ENCODE assay signal across 1 cellular context in the genomic region with DNA sequence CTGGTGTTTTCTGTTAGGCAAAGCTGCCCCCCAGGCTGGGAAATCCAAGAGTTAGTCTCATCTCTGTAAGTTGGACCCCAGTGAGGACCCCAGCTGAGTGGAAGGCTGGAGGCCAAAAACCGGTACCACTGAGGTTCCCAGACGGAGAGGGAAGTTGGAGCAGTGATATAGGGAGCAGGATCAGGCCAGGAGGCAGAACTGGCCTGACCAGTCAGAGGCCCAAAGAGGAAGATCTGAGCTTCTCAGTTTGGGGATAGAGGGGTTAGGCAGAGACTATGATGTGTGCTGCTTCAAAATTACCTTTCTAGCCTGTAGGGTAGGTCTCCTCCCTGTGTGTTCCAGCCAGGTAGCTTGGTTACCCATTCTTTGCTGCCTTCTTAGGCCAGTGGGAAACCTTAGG.
TF ChIP-seq lines count a peak whose summit lies in the region.

No MANE protein-coding gene starts in this region.

TF ChIP-seq in SK-N-SH, 30 proteins besides CTCF, POLR2A, EP300 and RAD21 (continued from another document):
- TF ChIP-seq, protein P1, sequence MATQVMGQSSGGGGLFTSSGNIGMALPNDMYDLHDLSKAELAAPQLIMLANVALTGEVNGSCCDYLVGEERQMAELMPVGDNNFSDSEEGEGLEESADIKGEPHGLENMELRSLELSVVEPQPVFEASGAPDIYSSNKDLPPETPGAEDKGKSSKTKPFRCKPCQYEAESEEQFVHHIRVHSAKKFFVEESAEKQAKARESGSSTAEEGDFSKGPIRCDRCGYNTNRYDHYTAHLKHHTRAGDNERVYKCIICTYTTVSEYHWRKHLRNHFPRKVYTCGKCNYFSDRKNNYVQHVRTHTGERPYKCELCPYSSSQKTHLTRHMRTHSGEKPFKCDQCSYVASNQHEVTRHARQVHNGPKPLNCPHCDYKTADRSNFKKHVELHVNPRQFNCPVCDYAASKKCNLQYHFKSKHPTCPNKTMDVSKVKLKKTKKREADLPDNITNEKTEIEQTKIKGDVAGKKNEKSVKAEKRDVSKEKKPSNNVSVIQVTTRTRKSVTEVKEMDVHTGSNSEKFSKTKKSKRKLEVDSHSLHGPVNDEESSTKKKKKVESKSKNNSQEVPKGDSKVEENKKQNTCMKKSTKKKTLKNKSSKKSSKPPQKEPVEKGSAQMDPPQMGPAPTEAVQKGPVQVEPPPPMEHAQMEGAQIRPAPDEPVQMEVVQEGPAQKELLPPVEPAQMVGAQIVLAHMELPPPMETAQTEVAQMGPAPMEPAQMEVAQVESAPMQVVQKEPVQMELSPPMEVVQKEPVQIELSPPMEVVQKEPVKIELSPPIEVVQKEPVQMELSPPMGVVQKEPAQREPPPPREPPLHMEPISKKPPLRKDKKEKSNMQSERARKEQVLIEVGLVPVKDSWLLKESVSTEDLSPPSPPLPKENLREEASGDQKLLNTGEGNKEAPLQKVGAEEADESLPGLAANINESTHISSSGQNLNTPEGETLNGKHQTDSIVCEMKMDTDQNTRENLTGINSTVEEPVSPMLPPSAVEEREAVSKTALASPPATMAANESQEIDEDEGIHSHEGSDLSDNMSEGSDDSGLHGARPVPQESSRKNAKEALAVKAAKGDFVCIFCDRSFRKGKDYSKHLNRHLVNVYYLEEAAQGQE (IDR thresholded peaks at IDR 0.05; ENCODE audit: low read depth, low read length) = no peak
- TF ChIP-seq MXI1 (IDR thresholded peaks at IDR 0.05; ENCODE audit: low read depth, low read length) = no peak
- TF ChIP-seq, protein P2, sequence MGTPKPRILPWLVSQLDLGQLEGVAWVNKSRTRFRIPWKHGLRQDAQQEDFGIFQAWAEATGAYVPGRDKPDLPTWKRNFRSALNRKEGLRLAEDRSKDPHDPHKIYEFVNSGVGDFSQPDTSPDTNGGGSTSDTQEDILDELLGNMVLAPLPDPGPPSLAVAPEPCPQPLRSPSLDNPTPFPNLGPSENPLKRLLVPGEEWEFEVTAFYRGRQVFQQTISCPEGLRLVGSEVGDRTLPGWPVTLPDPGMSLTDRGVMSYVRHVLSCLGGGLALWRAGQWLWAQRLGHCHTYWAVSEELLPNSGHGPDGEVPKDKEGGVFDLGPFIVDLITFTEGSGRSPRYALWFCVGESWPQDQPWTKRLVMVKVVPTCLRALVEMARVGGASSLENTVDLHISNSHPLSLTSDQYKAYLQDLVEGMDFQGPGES (IDR thresholded peaks at IDR 0.05; ENCODE audit: low read depth, low read length) = no peak
- TF ChIP-seq, protein P3, sequence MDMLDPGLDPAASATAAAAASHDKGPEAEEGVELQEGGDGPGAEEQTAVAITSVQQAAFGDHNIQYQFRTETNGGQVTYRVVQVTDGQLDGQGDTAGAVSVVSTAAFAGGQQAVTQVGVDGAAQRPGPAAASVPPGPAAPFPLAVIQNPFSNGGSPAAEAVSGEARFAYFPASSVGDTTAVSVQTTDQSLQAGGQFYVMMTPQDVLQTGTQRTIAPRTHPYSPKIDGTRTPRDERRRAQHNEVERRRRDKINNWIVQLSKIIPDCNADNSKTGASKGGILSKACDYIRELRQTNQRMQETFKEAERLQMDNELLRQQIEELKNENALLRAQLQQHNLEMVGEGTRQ (IDR thresholded peaks at IDR 0.05; ENCODE audit: borderline replicate concordance, low read depth, low read length) = no peak
- no peak for TF ChIP-seq TAF1 (IDR thresholded peaks at IDR 0.05; ENCODE audit: borderline replicate concordance, low read depth, low read length)
- no peak for TF ChIP-seq TEAD4 (IDR thresholded peaks at IDR 0.05; ENCODE audit: borderline replicate concordance, insufficient read depth)
- TF ChIP-seq JUND (IDR thresholded peaks at IDR 0.05) = no peak
- TF ChIP-seq ZBTB33 (IDR thresholded peaks at IDR 0.05; ENCODE audit: borderline replicate concordance, low read depth) = no peak
- TF ChIP-seq NRF1 (IDR thresholded peaks at IDR 0.05; ENCODE audit: low read depth, low read length) = no peak
- no peak for TF ChIP-seq GABPA (IDR thresholded peaks at IDR 0.05; ENCODE audit: low read depth)
- TF ChIP-seq MEF2A (IDR thresholded peaks at IDR 0.05; ENCODE audit: borderline replicate concordance, low read depth) = no peak
- TF ChIP-seq GATA2 (CRISPR knock-in tag; IDR thresholded peaks at IDR 0.05) = no peak
- no peak for TF ChIP-seq FOXJ3 (CRISPR knock-in tag; IDR thresholded peaks at IDR 0.05)
- TF ChIP-seq, protein P4, sequence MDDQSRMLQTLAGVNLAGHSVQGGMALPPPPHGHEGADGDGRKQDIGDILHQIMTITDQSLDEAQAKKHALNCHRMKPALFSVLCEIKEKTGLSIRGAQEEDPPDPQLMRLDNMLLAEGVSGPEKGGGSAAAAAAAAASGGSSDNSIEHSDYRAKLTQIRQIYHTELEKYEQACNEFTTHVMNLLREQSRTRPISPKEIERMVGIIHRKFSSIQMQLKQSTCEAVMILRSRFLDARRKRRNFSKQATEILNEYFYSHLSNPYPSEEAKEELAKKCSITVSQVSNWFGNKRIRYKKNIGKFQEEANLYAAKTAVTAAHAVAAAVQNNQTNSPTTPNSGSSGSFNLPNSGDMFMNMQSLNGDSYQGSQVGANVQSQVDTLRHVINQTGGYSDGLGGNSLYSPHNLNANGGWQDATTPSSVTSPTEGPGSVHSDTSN (IDR thresholded peaks at IDR 0.05) = no peak
- TF ChIP-seq EZH2phosphoT487 (IDR thresholded peaks at IDR 0.05; ENCODE audit: borderline replicate concordance, low read depth) = no peak
- TF ChIP-seq, protein P5, sequence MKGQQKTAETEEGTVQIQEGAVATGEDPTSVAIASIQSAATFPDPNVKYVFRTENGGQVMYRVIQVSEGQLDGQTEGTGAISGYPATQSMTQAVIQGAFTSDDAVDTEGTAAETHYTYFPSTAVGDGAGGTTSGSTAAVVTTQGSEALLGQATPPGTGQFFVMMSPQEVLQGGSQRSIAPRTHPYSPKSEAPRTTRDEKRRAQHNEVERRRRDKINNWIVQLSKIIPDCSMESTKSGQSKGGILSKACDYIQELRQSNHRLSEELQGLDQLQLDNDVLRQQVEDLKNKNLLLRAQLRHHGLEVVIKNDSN (IDR thresholded peaks at IDR 0.05; ENCODE audit: borderline replicate concordance, low read depth) = no peak
- no peak for TF ChIP-seq CHD2 (IDR thresholded peaks at IDR 0.05; ENCODE audit: low read length, partially characterized antibody)
- no peak for TF ChIP-seq RCOR1 (IDR thresholded peaks at IDR 0.05; ENCODE audit: low read length)
- no peak for TF ChIP-seq SMC3 (IDR thresholded peaks at IDR 0.05; ENCODE audit: low read depth, low read length)
